In the genomic region with DNA sequence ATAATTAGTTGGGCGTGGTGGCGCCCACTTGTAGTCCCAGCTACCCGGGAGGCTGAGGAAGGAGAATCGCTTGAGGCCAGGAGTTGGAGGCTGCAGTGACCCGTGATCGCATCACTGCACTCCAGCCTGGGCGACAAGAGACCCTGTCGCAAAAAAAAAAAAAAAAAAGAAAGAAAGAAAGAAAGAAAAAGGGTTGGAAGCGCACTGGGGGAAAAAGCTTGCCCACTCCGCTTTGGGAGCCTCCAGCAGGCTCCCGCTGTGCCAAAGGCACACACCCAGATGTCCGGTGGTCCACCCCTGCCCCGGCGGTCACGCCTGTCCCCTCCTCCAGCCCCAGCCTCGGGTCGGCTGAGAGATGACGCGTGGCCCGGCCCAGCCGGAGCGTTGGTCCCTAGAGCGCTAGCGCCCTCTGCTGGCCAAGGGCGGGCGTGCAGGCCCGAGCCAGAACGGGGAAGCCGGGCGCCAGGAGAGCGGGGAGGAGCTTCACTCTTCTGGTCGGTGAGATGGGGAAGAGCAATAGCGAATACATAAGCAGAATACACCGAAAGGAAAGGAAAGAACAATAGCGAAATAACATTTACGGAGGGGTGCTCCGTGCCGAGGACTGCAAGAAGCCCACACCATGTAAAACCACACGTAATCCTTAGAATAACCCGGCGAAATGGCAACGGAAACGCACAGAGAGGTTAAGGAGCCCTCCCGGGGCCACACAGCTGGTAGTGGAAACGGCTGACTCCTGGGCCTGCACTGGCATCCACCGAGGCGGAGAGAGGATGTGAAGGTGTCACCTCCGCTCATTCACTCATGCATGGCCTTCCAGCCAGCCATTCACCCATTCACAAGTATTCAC, we compare ENCODE assay signal across 1 cellular context.
TF ChIP-seq lines count a peak whose summit lies in the region.

No MANE protein-coding gene starts in this region.

TF ChIP-seq in HEK293, 187 proteins besides CTCF, POLR2A, EP300 and RAD21 (continued from another document and continues in another):
- TF ChIP-seq ZNF266 (tag by site-specific recombination; IDR thresholded peaks at IDR 0.05; ENCODE audit: low read depth) = no peak
- no peak for TF ChIP-seq ZNF132 (tag by site-specific recombination; IDR thresholded peaks at IDR 0.05; ENCODE audit: borderline replicate concordance)
- TF ChIP-seq ZNF37A (tag by site-specific recombination; IDR thresholded peaks at IDR 0.05) = no peak
- no peak for TF ChIP-seq SCRT1 (tag by site-specific recombination; IDR thresholded peaks at IDR 0.05; ENCODE audit: borderline replicate concordance)
- TF ChIP-seq ZNF621 (tag by site-specific recombination; IDR thresholded peaks at IDR 0.05) = no peak
- no peak for TF ChIP-seq ZNF48 (tag by site-specific recombination; IDR thresholded peaks at IDR 0.05)
- TF ChIP-seq, protein P1, sequence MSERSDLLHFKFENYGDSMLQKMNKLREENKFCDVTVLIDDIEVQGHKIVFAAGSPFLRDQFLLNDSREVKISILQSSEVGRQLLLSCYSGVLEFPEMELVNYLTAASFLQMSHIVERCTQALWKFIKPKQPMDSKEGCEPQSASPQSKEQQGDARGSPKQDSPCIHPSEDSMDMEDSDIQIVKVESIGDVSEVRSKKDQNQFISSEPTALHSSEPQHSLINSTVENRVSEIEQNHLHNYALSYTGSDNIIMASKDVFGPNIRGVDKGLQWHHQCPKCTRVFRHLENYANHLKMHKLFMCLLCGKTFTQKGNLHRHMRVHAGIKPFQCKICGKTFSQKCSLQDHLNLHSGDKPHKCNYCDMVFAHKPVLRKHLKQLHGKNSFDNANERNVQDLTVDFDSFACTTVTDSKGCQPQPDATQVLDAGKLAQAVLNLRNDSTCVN (tag by site-specific recombination; optimal IDR thresholded peaks at IDR 0.05) = peak; percentile 41
- peak; percentile 70 for TF ChIP-seq SP3 (tag by site-specific recombination; IDR thresholded peaks at IDR 0.05)
- TF ChIP-seq, protein P2, sequence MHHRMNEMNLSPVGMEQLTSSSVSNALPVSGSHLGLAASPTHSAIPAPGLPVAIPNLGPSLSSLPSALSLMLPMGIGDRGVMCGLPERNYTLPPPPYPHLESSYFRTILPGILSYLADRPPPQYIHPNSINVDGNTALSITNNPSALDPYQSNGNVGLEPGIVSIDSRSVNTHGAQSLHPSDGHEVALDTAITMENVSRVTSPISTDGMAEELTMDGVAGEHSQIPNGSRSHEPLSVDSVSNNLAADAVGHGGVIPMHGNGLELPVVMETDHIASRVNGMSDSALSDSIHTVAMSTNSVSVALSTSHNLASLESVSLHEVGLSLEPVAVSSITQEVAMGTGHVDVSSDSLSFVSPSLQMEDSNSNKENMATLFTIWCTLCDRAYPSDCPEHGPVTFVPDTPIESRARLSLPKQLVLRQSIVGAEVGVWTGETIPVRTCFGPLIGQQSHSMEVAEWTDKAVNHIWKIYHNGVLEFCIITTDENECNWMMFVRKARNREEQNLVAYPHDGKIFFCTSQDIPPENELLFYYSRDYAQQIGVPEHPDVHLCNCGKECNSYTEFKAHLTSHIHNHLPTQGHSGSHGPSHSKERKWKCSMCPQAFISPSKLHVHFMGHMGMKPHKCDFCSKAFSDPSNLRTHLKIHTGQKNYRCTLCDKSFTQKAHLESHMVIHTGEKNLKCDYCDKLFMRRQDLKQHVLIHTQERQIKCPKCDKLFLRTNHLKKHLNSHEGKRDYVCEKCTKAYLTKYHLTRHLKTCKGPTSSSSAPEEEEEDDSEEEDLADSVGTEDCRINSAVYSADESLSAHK (tag by site-specific recombination; IDR thresholded peaks at IDR 0.05) = no peak
- no peak for TF ChIP-seq ZNF514 (tag by site-specific recombination; IDR thresholded peaks at IDR 0.05)
- no peak for TF ChIP-seq ZNF549 (tag by site-specific recombination; IDR thresholded peaks at IDR 0.05)
- TF ChIP-seq ZNF560 (tag by site-specific recombination; IDR thresholded peaks at IDR 0.05; ENCODE audit: borderline replicate concordance) = no peak
- peak; percentile 38; the same call in 1 of the 2 replicates for TF ChIP-seq SP2 (tag by site-specific recombination; IDR thresholded peaks at IDR 0.05)
- peak; percentile 73; the same call in 1 of the 2 replicates for TF ChIP-seq KLF16 (tag by site-specific recombination; IDR thresholded peaks at IDR 0.05)
- TF ChIP-seq GLIS2 (tag by site-specific recombination; IDR thresholded peaks at IDR 0.05) = peak; percentile 47; the same call in 1 of the 2 replicates
- TF ChIP-seq ZNF324 (tag by site-specific recombination; IDR thresholded peaks at IDR 0.05) = no peak
- TF ChIP-seq, protein P3, sequence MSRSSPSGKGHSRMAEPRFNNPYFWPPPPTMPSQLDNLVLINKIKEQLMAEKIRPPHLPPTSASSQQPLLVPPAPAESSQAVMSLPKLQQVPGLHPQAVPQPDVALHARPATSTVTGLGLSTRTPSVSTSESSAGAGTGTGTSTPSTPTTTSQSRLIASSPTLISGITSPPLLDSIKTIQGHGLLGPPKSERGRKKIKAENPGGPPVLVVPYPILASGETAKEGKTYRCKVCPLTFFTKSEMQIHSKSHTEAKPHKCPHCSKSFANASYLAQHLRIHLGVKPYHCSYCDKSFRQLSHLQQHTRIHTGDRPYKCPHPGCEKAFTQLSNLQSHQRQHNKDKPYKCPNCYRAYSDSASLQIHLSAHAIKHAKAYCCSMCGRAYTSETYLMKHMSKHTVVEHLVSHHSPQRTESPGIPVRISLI (tag by site-specific recombination; IDR thresholded peaks at IDR 0.05) = peak; percentile 76
- TF ChIP-seq, protein P4, sequence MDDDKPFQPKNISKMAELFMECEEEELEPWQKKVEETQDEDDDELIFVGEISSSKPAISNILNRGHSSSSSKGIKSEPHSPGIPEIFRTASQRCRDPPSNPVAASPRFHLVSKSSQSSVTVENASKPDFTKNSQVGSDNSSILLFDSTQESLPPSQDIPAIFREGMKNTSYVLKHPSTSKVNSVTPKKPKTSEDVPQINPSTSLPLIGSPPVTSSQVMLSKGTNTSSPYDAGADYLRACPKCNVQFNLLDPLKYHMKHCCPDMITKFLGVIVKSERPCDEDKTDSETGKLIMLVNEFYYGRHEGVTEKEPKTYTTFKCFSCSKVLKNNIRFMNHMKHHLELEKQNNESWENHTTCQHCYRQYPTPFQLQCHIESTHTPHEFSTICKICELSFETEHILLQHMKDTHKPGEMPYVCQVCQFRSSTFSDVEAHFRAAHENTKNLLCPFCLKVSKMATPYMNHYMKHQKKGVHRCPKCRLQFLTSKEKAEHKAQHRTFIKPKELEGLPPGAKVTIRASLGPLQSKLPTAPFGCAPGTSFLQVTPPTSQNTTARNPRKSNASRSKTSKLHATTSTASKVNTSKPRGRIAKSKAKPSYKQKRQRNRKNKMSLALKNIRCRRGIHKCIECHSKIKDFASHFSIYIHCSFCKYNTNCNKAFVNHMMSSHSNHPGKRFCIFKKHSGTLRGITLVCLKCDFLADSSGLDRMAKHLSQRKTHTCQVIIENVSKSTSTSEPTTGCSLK (tag by site-specific recombination; IDR thresholded peaks at IDR 0.05) = no peak
- TF ChIP-seq ZNF600 (tag by site-specific recombination; IDR thresholded peaks at IDR 0.05) = peak; percentile 84
- TF ChIP-seq ZNF354C (tag by site-specific recombination; IDR thresholded peaks at IDR 0.05; ENCODE audit: borderline replicate concordance, low read depth) = no peak
- TF ChIP-seq, protein P5, sequence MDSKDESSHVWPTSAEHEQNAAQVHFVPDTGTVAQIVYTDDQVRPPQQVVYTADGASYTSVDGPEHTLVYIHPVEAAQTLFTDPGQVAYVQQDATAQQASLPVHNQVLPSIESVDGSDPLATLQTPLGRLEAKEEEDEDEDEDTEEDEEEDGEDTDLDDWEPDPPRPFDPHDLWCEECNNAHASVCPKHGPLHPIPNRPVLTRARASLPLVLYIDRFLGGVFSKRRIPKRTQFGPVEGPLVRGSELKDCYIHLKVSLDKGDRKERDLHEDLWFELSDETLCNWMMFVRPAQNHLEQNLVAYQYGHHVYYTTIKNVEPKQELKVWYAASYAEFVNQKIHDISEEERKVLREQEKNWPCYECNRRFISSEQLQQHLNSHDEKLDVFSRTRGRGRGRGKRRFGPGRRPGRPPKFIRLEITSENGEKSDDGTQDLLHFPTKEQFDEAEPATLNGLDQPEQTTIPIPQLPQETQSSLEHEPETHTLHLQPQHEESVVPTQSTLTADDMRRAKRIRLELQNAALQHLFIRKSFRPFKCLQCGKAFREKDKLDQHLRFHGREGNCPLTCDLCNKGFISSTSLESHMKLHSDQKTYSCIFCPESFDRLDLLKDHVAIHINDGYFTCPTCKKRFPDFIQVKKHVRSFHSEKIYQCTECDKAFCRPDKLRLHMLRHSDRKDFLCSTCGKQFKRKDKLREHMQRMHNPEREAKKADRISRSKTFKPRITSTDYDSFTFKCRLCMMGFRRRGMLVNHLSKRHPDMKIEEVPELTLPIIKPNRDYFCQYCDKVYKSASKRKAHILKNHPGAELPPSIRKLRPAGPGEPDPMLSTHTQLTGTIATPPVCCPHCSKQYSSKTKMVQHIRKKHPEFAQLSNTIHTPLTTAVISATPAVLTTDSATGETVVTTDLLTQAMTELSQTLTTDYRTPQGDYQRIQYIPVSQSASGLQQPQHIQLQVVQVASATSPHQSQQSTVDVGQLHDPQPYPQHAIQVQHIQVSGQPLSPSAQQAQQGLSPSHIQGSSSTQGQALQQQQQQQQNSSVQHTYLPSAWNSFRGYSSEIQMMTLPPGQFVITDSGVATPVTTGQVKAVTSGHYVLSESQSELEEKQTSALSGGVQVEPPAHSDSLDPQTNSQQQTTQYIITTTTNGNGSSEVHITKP (tag by site-specific recombination; IDR thresholded peaks at IDR 0.05) = 0 out of 2 replicates have a peak, but pooled peaks have one; percentile 52
- TF ChIP-seq ZFP37 (tag by site-specific recombination; IDR thresholded peaks at IDR 0.05) = no peak
- TF ChIP-seq, protein P6, sequence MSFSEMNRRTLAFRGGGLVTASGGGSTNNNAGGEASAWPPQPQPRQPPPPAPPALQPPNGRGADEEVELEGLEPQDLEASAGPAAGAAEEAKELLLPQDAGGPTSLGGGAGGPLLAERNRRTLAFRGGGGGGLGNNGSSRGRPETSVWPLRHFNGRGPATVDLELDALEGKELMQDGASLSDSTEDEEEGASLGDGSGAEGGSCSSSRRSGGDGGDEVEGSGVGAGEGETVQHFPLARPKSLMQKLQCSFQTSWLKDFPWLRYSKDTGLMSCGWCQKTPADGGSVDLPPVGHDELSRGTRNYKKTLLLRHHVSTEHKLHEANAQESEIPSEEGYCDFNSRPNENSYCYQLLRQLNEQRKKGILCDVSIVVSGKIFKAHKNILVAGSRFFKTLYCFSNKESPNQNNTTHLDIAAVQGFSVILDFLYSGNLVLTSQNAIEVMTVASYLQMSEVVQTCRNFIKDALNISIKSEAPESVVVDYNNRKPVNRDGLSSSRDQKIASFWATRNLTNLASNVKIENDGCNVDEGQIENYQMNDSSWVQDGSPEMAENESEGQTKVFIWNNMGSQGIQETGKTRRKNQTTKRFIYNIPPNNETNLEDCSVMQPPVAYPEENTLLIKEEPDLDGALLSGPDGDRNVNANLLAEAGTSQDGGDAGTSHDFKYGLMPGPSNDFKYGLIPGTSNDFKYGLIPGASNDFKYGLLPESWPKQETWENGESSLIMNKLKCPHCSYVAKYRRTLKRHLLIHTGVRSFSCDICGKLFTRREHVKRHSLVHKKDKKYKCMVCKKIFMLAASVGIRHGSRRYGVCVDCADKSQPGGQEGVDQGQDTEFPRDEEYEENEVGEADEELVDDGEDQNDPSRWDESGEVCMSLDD (tag by site-specific recombination; IDR thresholded peaks at IDR 0.05) = 0 out of 2 replicates have a peak, but pooled peaks have one; percentile 18
- no peak for TF ChIP-seq ZNF707 (tag by site-specific recombination; IDR thresholded peaks at IDR 0.05)
- peak; percentile 65 for TF ChIP-seq ZBTB17 (tag by site-specific recombination; IDR thresholded peaks at IDR 0.05)
- no peak for TF ChIP-seq ZFP3 (tag by site-specific recombination; IDR thresholded peaks at IDR 0.05; ENCODE audit: low read depth)
- TF ChIP-seq TRIM28 (IDR thresholded peaks at IDR 0.05; ENCODE audit: borderline replicate concordance, low read length) = no peak
- peak; percentile 56 for TF ChIP-seq ZNF629 (tag by site-specific recombination; IDR thresholded peaks at IDR 0.05)
- peak; percentile 63; the same call in 1 of the 2 replicates for TF ChIP-seq ZSCAN30 (tag by site-specific recombination; IDR thresholded peaks at IDR 0.05)
- TF ChIP-seq SCRT2 (tag by site-specific recombination; IDR thresholded peaks at IDR 0.05) = no peak
- TF ChIP-seq, protein P7, sequence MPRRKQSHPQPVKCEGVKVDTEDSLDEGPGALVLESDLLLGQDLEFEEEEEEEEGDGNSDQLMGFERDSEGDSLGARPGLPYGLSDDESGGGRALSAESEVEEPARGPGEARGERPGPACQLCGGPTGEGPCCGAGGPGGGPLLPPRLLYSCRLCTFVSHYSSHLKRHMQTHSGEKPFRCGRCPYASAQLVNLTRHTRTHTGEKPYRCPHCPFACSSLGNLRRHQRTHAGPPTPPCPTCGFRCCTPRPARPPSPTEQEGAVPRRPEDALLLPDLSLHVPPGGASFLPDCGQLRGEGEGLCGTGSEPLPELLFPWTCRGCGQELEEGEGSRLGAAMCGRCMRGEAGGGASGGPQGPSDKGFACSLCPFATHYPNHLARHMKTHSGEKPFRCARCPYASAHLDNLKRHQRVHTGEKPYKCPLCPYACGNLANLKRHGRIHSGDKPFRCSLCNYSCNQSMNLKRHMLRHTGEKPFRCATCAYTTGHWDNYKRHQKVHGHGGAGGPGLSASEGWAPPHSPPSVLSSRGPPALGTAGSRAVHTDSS (tag by site-specific recombination; IDR thresholded peaks at IDR 0.05) = no peak
- TF ChIP-seq ZNF114 (tag by site-specific recombination; IDR thresholded peaks at IDR 0.05) = no peak
- TF ChIP-seq, protein P8, sequence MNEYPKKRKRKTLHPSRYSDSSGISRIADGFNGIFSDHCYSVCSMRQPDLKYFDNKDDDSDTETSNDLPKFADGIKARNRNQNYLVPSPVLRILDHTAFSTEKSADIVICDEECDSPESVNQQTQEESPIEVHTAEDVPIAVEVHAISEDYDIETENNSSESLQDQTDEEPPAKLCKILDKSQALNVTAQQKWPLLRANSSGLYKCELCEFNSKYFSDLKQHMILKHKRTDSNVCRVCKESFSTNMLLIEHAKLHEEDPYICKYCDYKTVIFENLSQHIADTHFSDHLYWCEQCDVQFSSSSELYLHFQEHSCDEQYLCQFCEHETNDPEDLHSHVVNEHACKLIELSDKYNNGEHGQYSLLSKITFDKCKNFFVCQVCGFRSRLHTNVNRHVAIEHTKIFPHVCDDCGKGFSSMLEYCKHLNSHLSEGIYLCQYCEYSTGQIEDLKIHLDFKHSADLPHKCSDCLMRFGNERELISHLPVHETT (tag by site-specific recombination; IDR thresholded peaks at IDR 0.05) = peak; percentile 74; the same call in 1 of the 2 replicates
- TF ChIP-seq KLF8 (tag by site-specific recombination; IDR thresholded peaks at IDR 0.05) = peak; percentile 59; the same call in 1 of the 2 replicates
- peak; percentile 85 for TF ChIP-seq ZNF335 (tag by site-specific recombination; conservative IDR thresholded peaks at IDR 0.05)
- no peak for TF ChIP-seq ZNF521 (tag by site-specific recombination; IDR thresholded peaks at IDR 0.05)
- peak; percentile 53; the same call in 1 of the 2 replicates for TF ChIP-seq ZFP69B (tag by site-specific recombination; IDR thresholded peaks at IDR 0.05)
- 0 out of 2 replicates have a peak, but pooled peaks have one; percentile 43 for TF ChIP-seq ZBTB21 (tag by site-specific recombination; IDR thresholded peaks at IDR 0.05)
- no peak for TF ChIP-seq ZSCAN16 (tag by site-specific recombination; IDR thresholded peaks at IDR 0.05)
- TF ChIP-seq SP7 (tag by site-specific recombination; IDR thresholded peaks at IDR 0.05) = peak; percentile 75; the same call in 1 of the 2 replicates
- TF ChIP-seq KLF7 (tag by site-specific recombination; IDR thresholded peaks at IDR 0.05; ENCODE audit: borderline replicate concordance) = no peak
- TF ChIP-seq ZNF223 (tag by site-specific recombination; IDR thresholded peaks at IDR 0.05) = no peak
- TF ChIP-seq ZNF133 (tag by site-specific recombination; IDR thresholded peaks at IDR 0.05) = no peak
- TF ChIP-seq ZNF529 (tag by site-specific recombination; IDR thresholded peaks at IDR 0.05; ENCODE audit: insufficient replicate concordance) = no peak
